In genomic region chr11:16809901-16810668, GRCh38 we compare ENCODE assay signal across 10 cellular contexts.
DNase-seq lines count a peak whose midpoint lies in the region; ATAC-seq and TF ChIP-seq lines count a peak whose summit lies in the region.
"Had no signal": no experiment of that assay in that cellular context is flagged by ENCODE, and none has a peak within 500 bp of the region (broad histone marks: within the 10 kb centered on the region; RNA-seq: fewer than 3 reads in every experiment).

No MANE protein-coding gene starts in this region.

- DNase-seq in M059J (ENCODE audit: low read depth) = peak; percentile 73
- peak; percentile 89 for DNase-seq in astrocyte of the hippocampus (ENCODE audit: low read depth, low spot score)
- DNase-seq in left ventricle myocardium superior = peak; percentile 79
- peak; percentile 58 for DNase-seq in stromal cell of bone marrow (ENCODE audit: low read depth)
- no peak for DNase-seq in HFFc6
- DNase-seq in iPS-NIHi7 (ENCODE audit: extremely low spot score) = no peak
- DNase-seq in NCI-H2081 treated with DMSO at 0.1 percent for 48 hours (lab: John Stamatoyannopoulos, UW) = no peak
- DNase-seq: stimulated activated CD4-positive, alpha-beta T cell treated with anti-CD3 and anti-CD28 coated beads, Interleukin-4, amount 100 ng/mL, for 24 hours had no signal

- no peak for TF ChIP-seq CTCF in HFFc6 (IDR thresholded peaks at IDR 0.05)

- H3K4me3 Mint-ChIP-seq in HFFc6 = no peak overlapping the region

- peaks cover 51% of the 10 kb centered on the region for H3K27me3 Mint-ChIP-seq in HFFc6 (ENCODE audit: insufficient read depth)

- intact Hi-C loops in left ventricle myocardium superior (cut with micrococcal nuclease) = no loop called here

- ATAC-seq in left ventricle myocardium superior (peak; percentile 77), HG03378 (IDR thresholded peaks at IDR 0.05; ENCODE audit: unreplicated experiment) (no peak)
- ATAC-seq: HCT116 had no signal

- H3K27ac Mint-ChIP-seq in HFFc6 = no peak overlapping the region

- H3K9me3 Mint-ChIP-seq in HFFc6 = no peaks in the 10 kb centered on the region

- H3K4me1 Mint-ChIP-seq in HFFc6 (ENCODE audit: low read depth) = no peaks in the 10 kb centered on the region

- H3K36me3 Mint-ChIP-seq in HFFc6 (ENCODE audit: low read depth) = no peaks in the 10 kb centered on the region

Comparison
In these comparisons a context has a peak if more than half of its experiments do, and no peak if none do; other contexts are left out.
1. DNase-seq: peak in M059J (single experiment), astrocyte of the hippocampus (single experiment), left ventricle myocardium superior (single experiment) and stromal cell of bone marrow (single experiment); none in HFFc6 (single experiment), iPS-NIHi7 (single experiment) and NCI-H2081 treated with DMSO at 0.1 percent for 48 hours (single experiment).